ENCODE assay signal across 27 cellular contexts in genomic region chr16:82024883-82025282, GRCh38. TPM values are rescaled to one million over a fixed set of nuclear protein-coding genes. Genes with fewer than 3 reads are reported as not detected.
"Had no signal": no experiment of that assay in that cellular context is flagged by ENCODE, and none has a peak within 500 bp of the region (broad histone marks: within the 10 kb centered on the region; RNA-seq: fewer than 3 reads in every experiment).

No MANE protein-coding gene starts in this region.

- ATAC-seq: stimulated activated effector memory CD8-positive, alpha-beta T cell treated with anti-CD3 and anti-CD28 coated beads, Interleukin-12 subunit alpha, Interleukin-12 subunit beta, amount 100 ng/mL, for 72 hours; stimulated activated memory B cell treated with anti-CD40 and anti-IgM and Interleukin-4, amounts not matched to agents 10 μg/mL and 1 μg/mL and 100 μg/mL, for 72 hours; stimulated activated naive B cell treated with anti-CD40 and anti-IgM and Interleukin-4, amounts not matched to agents 10 μg/mL and 1 μg/mL and 100 μg/mL, for 72 hours; stimulated activated naive CD8-positive, alpha-beta T cell treated with anti-CD3 and anti-CD28 coated beads, Interleukin-15, amount 100 ng/mL, for 72 hours; stimulated activated naive CD8-positive, alpha-beta T cell treated with anti-CD3 and anti-CD28 coated beads, Interleukin-15, Interleukin-2, amounts not matched to agents 100 U/mL and 50 U/mL, for 24 hours had no signal

- H3K27ac ChIP-seq: stomach, suprapubic skin, testis, thoracic aorta, thyroid gland, tibial artery, tibial nerve, transverse colon, upper lobe of left lung, upper lobe of right lung, uterus, vagina had no signal

- H3K36me3 ChIP-seq: stomach, suprapubic skin, thoracic aorta, thyroid gland, tibial artery, tibial nerve, transverse colon, upper lobe of left lung, upper lobe of right lung, uterus, vagina had no signal

- H3K4me1 ChIP-seq: stomach, testis, thyroid gland, tibial artery, tibial nerve, transverse colon, upper lobe of left lung, upper lobe of right lung, uterus, vagina had no signal

- H3K4me3 ChIP-seq: stomach, suprapubic skin, testis, thoracic aorta, thyroid gland, tibial artery, tibial nerve, transverse colon, upper lobe of left lung, upper lobe of right lung, uterus, vagina had no signal

- H3K9me3 ChIP-seq: stomach, suprapubic skin, testis, thoracic aorta, thyroid gland, tibial artery, tibial nerve, transverse colon, upper lobe of left lung, upper lobe of right lung, uterus, vagina had no signal

- DNase-seq: stimulated activated CD4-positive, alpha-beta T cell treated with anti-CD3 and anti-CD28 coated beads, Interleukin-2, amount 100 ng/mL, for 48 hours; stimulated activated CD4-positive, alpha-beta T cell treated with anti-CD3 and anti-CD28 coated beads, Interleukin-4, amount 100 ng/mL, for 1 hour; stimulated activated CD4-positive, alpha-beta T cell treated with anti-CD3 and anti-CD28 coated beads, Interleukin-4, amount 100 ng/mL, for 24 hours; stimulated activated CD4-positive, alpha-beta T cell treated with anti-CD3 and anti-CD28 coated beads, Interleukin-4, amount 100 ng/mL, for 4 hours; stimulated activated CD8-positive, alpha-beta memory T cell treated with anti-CD3 and anti-CD28 coated beads, Interleukin-4, amount 100 ng/mL, for 48 hours; stimulated activated naive B cell treated with anti-CD40 and anti-IgM and Interleukin-4, amounts not matched to agents 10 μg/mL and 1 μg/mL and 100 μg/mL, for 72 hours; stimulated activated naive CD4-positive, alpha-beta T cell; stimulated activated naive CD4-positive, alpha-beta T cell treated with Interleukin-2 at 50 U/mL for 16 hours; stimulated activated naive CD8-positive, alpha-beta T cell treated with anti-CD3 and anti-CD28 coated beads, Interleukin-15, amount 100 ng/mL, for 72 hours; stimulated activated naive CD8-positive, alpha-beta T cell treated with anti-CD3 and anti-CD28 coated beads, Interleukin-15, Interleukin-2, amounts not matched to agents 100 U/mL and 50 U/mL, for 24 hours; stomach; substantia nigra; testis; thyroid gland; tibial artery; transverse colon; trophoblast cell; upper lobe of left lung; upper lobe of right lung; uterus had no signal

- H3K27me3 ChIP-seq: stomach, testis, thyroid gland, tibial nerve, transverse colon, upper lobe of left lung, upper lobe of right lung, uterus, vagina had no signal

RNA-seq across cellular contexts. Expression of gene HSD17B2, which starts 10.2 kb away (rescaled TPM):
- total RNA-seq: subcutaneous adipose tissue, thoracic aorta, thyroid gland, tibial nerve had no signal
